20 cellular contexts compared by ENCODE assay signal in genomic region chr20:62892348-62893304, GRCh38. TPM values are rescaled to one million over a fixed set of nuclear protein-coding genes. Genes with fewer than 3 reads are reported as not detected.
DNase-seq lines count a peak whose midpoint lies in the region; ATAC-seq and TF ChIP-seq lines count a peak whose summit lies in the region.
"Had no signal": no experiment of that assay in that cellular context is flagged by ENCODE, and none has a peak within 500 bp of the region (broad histone marks: within the 10 kb centered on the region; RNA-seq: fewer than 3 reads in every experiment).

No MANE protein-coding gene starts in this region.

- H3K36me3 ChIP-seq in left ventricle myocardium inferior, result peaks cover 89% of the 10 kb centered on the region
- peaks cover 95% of the 10 kb centered on the region for H3K36me3 ChIP-seq in RWPE2 (ENCODE audit: low read depth)
- H3K36me3 ChIP-seq: breast epithelium had no signal

- no peaks in the 10 kb centered on the region for H3K9me3 Mint-ChIP-seq in activated naive CD8-positive, alpha-beta T cell treated with anti-CD3 and anti-CD28 coated beads, Interleukin-2, amount 10 ng/mL, durations not matched to agents 7 days and 5 days
- H3K9me3 Mint-ChIP-seq in stimulated activated naive CD8-positive, alpha-beta T cell treated with anti-CD3 and anti-CD28 coated beads, Interleukin-15, amount 100 ng/mL, for 72 hours, result no peaks in the 10 kb centered on the region
- H3K9me3 Mint-ChIP-seq: activated T-cell treated with anti-CD3 and anti-CD28 coated beads, Interleukin-2, amount 50 U/mL, for 4 hours; H9; natural killer cell treated with Interleukin-12 subunit alpha and Interleukin-12 subunit beta and Interleukin-15 and Interleukin-18, amount 100 ng/mL, for 72 hours; stimulated activated naive B cell treated with anti-CD40 and anti-IgM and Interleukin-4, amounts not matched to agents 10 μg/mL and 1 μg/mL and 100 μg/mL, for 72 hours had no signal

- ATAC-seq in right cardiac atrium (no peak), RWPE2 (ENCODE audit: low read depth) (no peak)
- peak; percentile 51 for ATAC-seq in activated naive CD8-positive, alpha-beta T cell treated with anti-CD3 and anti-CD28 coated beads, Interleukin-2, amount 10 ng/mL, durations not matched to agents 7 days and 5 days (ENCODE audit: low read depth)
- ATAC-seq in stimulated activated naive CD8-positive, alpha-beta T cell treated with anti-CD3 and anti-CD28 coated beads, Interleukin-15, amount 100 ng/mL, for 72 hours, result peak; percentile 79
- ATAC-seq: left colon; natural killer cell treated with Interleukin-12 subunit alpha and Interleukin-12 subunit beta and Interleukin-15 and Interleukin-18, amount 100 ng/mL, for 72 hours; stimulated activated naive B cell treated with anti-CD40 and anti-IgM and Interleukin-4, amounts not matched to agents 10 μg/mL and 1 μg/mL and 100 μg/mL, for 72 hours had no signal

- H3K27me3 ChIP-seq in left ventricle myocardium inferior (ENCODE audit: low read depth) (no peaks in the 10 kb centered on the region), right cardiac atrium (ENCODE audit: control insufficient read depth, insufficient read depth) (no peaks in the 10 kb centered on the region), RWPE2 (ENCODE audit: insufficient read depth, poor library complexity, severe bottlenecking) (no peaks in the 10 kb centered on the region)
- H3K27me3 ChIP-seq: breast epithelium, sigmoid colon, transverse colon had no signal

- H3K4me1 ChIP-seq in left ventricle myocardium inferior (peaks cover 4% of the 10 kb centered on the region), right cardiac atrium (ENCODE audit: control insufficient read depth, insufficient read depth, low read length) (no peaks in the 10 kb centered on the region), RWPE2 (ENCODE audit: insufficient read depth, poor library complexity, severe bottlenecking) (peaks cover 5% of the 10 kb centered on the region)
- H3K4me1 ChIP-seq: parathyroid adenoma had no signal

- H3K27ac ChIP-seq in left ventricle myocardium inferior (replicated peaks) (no peak overlapping the region), right cardiac atrium (ENCODE audit: low read length) (no peak overlapping the region), RWPE2 (ENCODE audit: poor library complexity, severe bottlenecking) (no peak overlapping the region)
- H3K27ac ChIP-seq: breast epithelium, coronary artery, parathyroid adenoma, sigmoid colon, transverse colon had no signal

- TF ChIP-seq CTCF in left ventricle myocardium inferior (IDR thresholded peaks at IDR 0.05; ENCODE audit: borderline replicate concordance) (no peak), RWPE2 (IDR thresholded peaks at IDR 0.05; ENCODE audit: poor library complexity, severe bottlenecking) (no peak)

- peak; percentile 4 for DNase-seq in left ventricle myocardium inferior
- no peak for DNase-seq in right cardiac atrium
- peak; percentile 72 for DNase-seq in RWPE2 (ENCODE audit: low spot score)
- no peak for DNase-seq in activated naive CD8-positive, alpha-beta T cell treated with anti-CD3 and anti-CD28 coated beads, Interleukin-2, amount 10 ng/mL, durations not matched to agents 7 days and 5 days
- DNase-seq in stimulated activated naive CD8-positive, alpha-beta T cell treated with anti-CD3 and anti-CD28 coated beads, Interleukin-15, amount 100 ng/mL, for 72 hours, result no peak
- DNase-seq in NCI-H2107 treated with DMSO at 0.1 percent for 48 hours (lab: John Stamatoyannopoulos, UW; ENCODE audit: unreplicated experiment), result no peak
- DNase-seq in NCI-H146 (lab: John Stamatoyannopoulos, UW), result no peak
- DNase-seq: activated T-cell treated with anti-CD3 and anti-CD28 coated beads, Interleukin-2, amount 50 U/mL, for 4 hours; H9; KG1; left colon; NCI-H187 treated with DMSO at 0.1 percent for 48 hours; NCI-H446; sigmoid colon; stimulated activated naive B cell treated with anti-CD40 and anti-IgM and Interleukin-4, amounts not matched to agents 10 μg/mL and 1 μg/mL and 100 μg/mL, for 72 hours; transverse colon had no signal

- peak overlapping the region; percentile 37 for H3K27ac Mint-ChIP-seq in activated naive CD8-positive, alpha-beta T cell treated with anti-CD3 and anti-CD28 coated beads, Interleukin-2, amount 10 ng/mL, durations not matched to agents 7 days and 5 days
- H3K27ac Mint-ChIP-seq in stimulated activated naive CD8-positive, alpha-beta T cell treated with anti-CD3 and anti-CD28 coated beads, Interleukin-15, amount 100 ng/mL, for 72 hours, result peak overlapping the region; percentile 67 to 69
- H3K27ac Mint-ChIP-seq: H9; stimulated activated naive B cell treated with anti-CD40 and anti-IgM and Interleukin-4, amounts not matched to agents 10 μg/mL and 1 μg/mL and 100 μg/mL, for 72 hours had no signal

- H3K27me3 Mint-ChIP-seq in activated naive CD8-positive, alpha-beta T cell treated with anti-CD3 and anti-CD28 coated beads, Interleukin-2, amount 10 ng/mL, durations not matched to agents 7 days and 5 days, result no peaks in the 10 kb centered on the region
- no peaks in the 10 kb centered on the region for H3K27me3 Mint-ChIP-seq in stimulated activated naive CD8-positive, alpha-beta T cell treated with anti-CD3 and anti-CD28 coated beads, Interleukin-15, amount 100 ng/mL, for 72 hours
- H3K27me3 Mint-ChIP-seq: natural killer cell treated with Interleukin-12 subunit alpha and Interleukin-12 subunit beta and Interleukin-15 and Interleukin-18, amount 100 ng/mL, for 72 hours; stimulated activated naive B cell treated with anti-CD40 and anti-IgM and Interleukin-4, amounts not matched to agents 10 μg/mL and 1 μg/mL and 100 μg/mL, for 72 hours had no signal

- intact Hi-C loops in left ventricle myocardium inferior (cut with micrococcal nuclease) (no loop called here), right cardiac atrium (cut with DNase I) (loop anchor here in 1 of 4 donors (10.0 kb wide), 1 partner anchor 52 kb away; no protein-coding TSS in a partner anchor)

- H3K4me3 ChIP-seq in left ventricle myocardium inferior (no peak overlapping the region), right cardiac atrium (ENCODE audit: low read length) (no peak overlapping the region), RWPE2 (ENCODE audit: severe bottlenecking) (no peak overlapping the region)
- H3K4me3 ChIP-seq: breast epithelium, coronary artery, sigmoid colon, transverse colon had no signal

- peaks cover 37% of the 10 kb centered on the region for H3K36me3 Mint-ChIP-seq in activated naive CD8-positive, alpha-beta T cell treated with anti-CD3 and anti-CD28 coated beads, Interleukin-2, amount 10 ng/mL, durations not matched to agents 7 days and 5 days

- POLR2A ChIA-PET in activated naive CD8-positive, alpha-beta T cell treated with anti-CD3 and anti-CD28 coated beads, Interleukin-2, amount 10 ng/mL, durations not matched to agents 7 days and 5 days (lab: Charles Lee), result no interaction called here

- no peak overlapping the region for H3K4me3 Mint-ChIP-seq in activated naive CD8-positive, alpha-beta T cell treated with anti-CD3 and anti-CD28 coated beads, Interleukin-2, amount 10 ng/mL, durations not matched to agents 7 days and 5 days
- peak overlapping the region in 1 of 2 donors; percentile 9 for H3K4me3 Mint-ChIP-seq in stimulated activated naive CD8-positive, alpha-beta T cell treated with anti-CD3 and anti-CD28 coated beads, Interleukin-15, amount 100 ng/mL, for 72 hours
- H3K4me3 Mint-ChIP-seq: activated T-cell treated with anti-CD3 and anti-CD28 coated beads, Interleukin-2, amount 50 U/mL, for 4 hours; H9; natural killer cell treated with Interleukin-12 subunit alpha and Interleukin-12 subunit beta and Interleukin-15 and Interleukin-18, amount 100 ng/mL, for 72 hours; stimulated activated naive B cell treated with anti-CD40 and anti-IgM and Interleukin-4, amounts not matched to agents 10 μg/mL and 1 μg/mL and 100 μg/mL, for 72 hours had no signal

- H3K4me1 Mint-ChIP-seq in activated naive CD8-positive, alpha-beta T cell treated with anti-CD3 and anti-CD28 coated beads, Interleukin-2, amount 10 ng/mL, durations not matched to agents 7 days and 5 days, result peaks cover 22% of the 10 kb centered on the region
- H3K4me1 Mint-ChIP-seq in stimulated activated naive CD8-positive, alpha-beta T cell treated with anti-CD3 and anti-CD28 coated beads, Interleukin-15, amount 100 ng/mL, for 72 hours, result peaks cover 60% of the 10 kb centered on the region

- H3K9me3 ChIP-seq in left ventricle myocardium inferior (replicated peaks), result no peaks in the 10 kb centered on the region
- no peaks in the 10 kb centered on the region for H3K9me3 ChIP-seq in right cardiac atrium (ENCODE audit: control insufficient read depth, low read length)
- no peaks in the 10 kb centered on the region for H3K9me3 ChIP-seq in RWPE2 (ENCODE audit: severe bottlenecking)
- H3K9me3 ChIP-seq: breast epithelium, sigmoid colon, transverse colon had no signal

- 89% methylated on average over 25 of the region's 25 CpGs for WGBS in right cardiac atrium

RNA-seq across cellular contexts. Expression of gene TCFL5, which starts 31.0 kb away (rescaled TPM):
- total RNA-seq in left ventricle myocardium inferior, result 6.6 TPM
- total RNA-seq in right cardiac atrium, result 1 to 10 TPM; 7.8 to 9.9 (median 8.2) TPM
- 5.2 TPM for polyA plus RNA-seq in right cardiac atrium
- total RNA-seq in activated naive CD8-positive, alpha-beta T cell treated with anti-CD3 and anti-CD28 coated beads, Interleukin-2, amount 10 ng/mL, durations not matched to agents 7 days and 5 days, result 10 to 100 TPM in 1 of 2 experiments, 1 to 10 TPM in 1; 9.3 to 10.1 TPM

RNA-seq across cellular contexts. Expression of gene DIDO1, which starts 33.7 kb away (rescaled TPM):
- total RNA-seq in left ventricle myocardium inferior (37.0 TPM), right cardiac atrium (10 to 100 TPM; 38.1 to 42.5 (median 40.0) TPM)
- polyA plus RNA-seq in right cardiac atrium, result 23.3 TPM
- 100 to 1,000 TPM; 100 to 104 TPM for total RNA-seq in activated naive CD8-positive, alpha-beta T cell treated with anti-CD3 and anti-CD28 coated beads, Interleukin-2, amount 10 ng/mL, durations not matched to agents 7 days and 5 days

RNA-seq across cellular contexts. Expression of gene GID8, which starts 45.3 kb away (rescaled TPM):
- total RNA-seq in left ventricle myocardium inferior (16.2 TPM), right cardiac atrium (10 to 100 TPM; 19.0 to 22.1 (median 20.0) TPM)
- 8.9 TPM for polyA plus RNA-seq in right cardiac atrium
- 10 to 100 TPM; 42.1 to 43.0 TPM for total RNA-seq in activated naive CD8-positive, alpha-beta T cell treated with anti-CD3 and anti-CD28 coated beads, Interleukin-2, amount 10 ng/mL, durations not matched to agents 7 days and 5 days

RNA-seq across cellular contexts. Expression of gene SLC17A9, which starts 59.9 kb away (rescaled TPM):
- 0.47 TPM for total RNA-seq in left ventricle myocardium inferior
- 1 to 10 TPM; 1.5 to 4.8 (median 2.2) TPM for total RNA-seq in right cardiac atrium
- polyA plus RNA-seq in right cardiac atrium, result 3.1 TPM
- 10 to 100 TPM; 40.9 to 43.5 TPM for total RNA-seq in activated naive CD8-positive, alpha-beta T cell treated with anti-CD3 and anti-CD28 coated beads, Interleukin-2, amount 10 ng/mL, durations not matched to agents 7 days and 5 days

Comparison
In these comparisons a context has a peak if more than half of its experiments do, and no peak if none do; other contexts are left out.
1. DNase-seq: peak in left ventricle myocardium inferior (single experiment) and RWPE2 (single experiment); none in right cardiac atrium (0 of 3), activated naive CD8-positive, alpha-beta T cell treated with anti-CD3 and anti-CD28 coated beads, Interleukin-2, amount 10 ng/mL, durations not matched to agents 7 days and 5 days (single experiment), stimulated activated naive CD8-positive, alpha-beta T cell treated with anti-CD3 and anti-CD28 coated beads, Interleukin-15, amount 100 ng/mL, for 72 hours (0 of 2), NCI-H2107 treated with DMSO at 0.1 percent for 48 hours (single experiment) and NCI-H146 (single experiment).
2. ATAC-seq: peak in activated naive CD8-positive, alpha-beta T cell treated with anti-CD3 and anti-CD28 coated beads, Interleukin-2, amount 10 ng/mL, durations not matched to agents 7 days and 5 days (single experiment) and stimulated activated naive CD8-positive, alpha-beta T cell treated with anti-CD3 and anti-CD28 coated beads, Interleukin-15, amount 100 ng/mL, for 72 hours (single experiment); none in right cardiac atrium (0 of 2) and RWPE2 (single experiment).